In the genomic region with DNA sequence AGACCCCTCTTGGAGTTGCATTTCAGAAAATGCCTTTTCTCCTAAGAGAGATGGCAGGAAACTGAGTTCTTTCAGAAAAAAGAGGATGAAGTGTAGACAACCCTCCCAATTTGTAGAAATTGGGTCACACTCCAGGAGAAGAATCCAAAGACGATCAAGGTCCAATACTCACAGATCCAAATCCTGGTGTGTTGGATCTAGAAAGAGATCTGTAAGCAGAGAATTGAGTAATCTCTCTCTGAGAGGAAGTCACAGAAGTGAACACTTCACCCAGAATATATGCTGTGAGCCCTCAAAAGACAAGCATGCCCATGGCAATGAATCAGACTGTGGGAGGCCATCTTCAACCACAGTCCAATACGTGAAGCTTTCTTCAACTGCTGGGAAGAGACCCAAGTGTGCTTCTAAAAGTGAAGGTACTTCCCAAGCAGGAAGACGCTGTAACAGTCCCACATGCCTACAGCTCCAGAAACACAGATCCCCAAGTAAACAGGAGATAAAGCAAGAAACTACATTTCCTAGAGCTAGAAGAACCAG, we compare ENCODE assay signal across 19 cellular contexts.
A peak's percentile ranks its signal among the peaks of the same experiment; 100 is the strongest.
DNase-seq lines count a peak whose midpoint lies in the region; ATAC-seq and TF ChIP-seq lines count a peak whose summit lies in the region.
"Had no signal": no experiment of that assay in that cellular context is flagged by ENCODE, and none has a peak within 500 bp of the region (broad histone marks: within the 10 kb centered on the region; RNA-seq: fewer than 3 reads in every experiment).

No MANE protein-coding gene starts in this region.

- peak; percentile 16 for DNase-seq in EH (ENCODE audit: low read depth)
- peak; percentile 29 for DNase-seq in M059J (ENCODE audit: low read depth)
- peak; percentile 2 for DNase-seq in astrocyte of the hippocampus (ENCODE audit: low read depth, low spot score)
- peak; percentile 9 for DNase-seq in hepatic stellate cell (ENCODE audit: low spot score)
- DNase-seq in left ventricle myocardium inferior = no peak
- no peak for DNase-seq in stimulated activated CD4-positive, alpha-beta T cell treated with anti-CD3 and anti-CD28 coated beads, Interleukin-2, amount 100 ng/mL, for 48 hours
- no peak for DNase-seq in T1000 (lab: John Stamatoyannopoulos, UW)
- DNase-seq: activated CD4-positive, alpha-beta T cell treated with anti-CD3 and anti-CD28 coated beads, Interleukin-2, amount 10 ng/mL, durations not matched to agents 24 days and 14 days; AML-193; effector memory CD8-positive, alpha-beta T cell; midbrain; NCI-H1092; NCI-H2081; NK-92 treated with Interleukin-12 subunit alpha and Interleukin-12 subunit beta, amount 100 ng/mL, for 24 hours; posterior cingulate gyrus; trophoblast cell had no signal

- no peak for ATAC-seq in GM18517 (IDR thresholded peaks at IDR 0.05; ENCODE audit: unreplicated experiment)
- ATAC-seq: activated T-helper 17 cell treated with anti-CD3 and anti-CD28 coated beads, Interleukin-2, amount 50 U/mL, for 72 hours; effector memory CD8-positive, alpha-beta T cell; K562 had no signal

- H3K27me3 ChIP-seq in left ventricle myocardium inferior (ENCODE audit: low read depth) = no peaks in the 10 kb centered on the region

- no peaks in the 10 kb centered on the region for H3K9me3 ChIP-seq in left ventricle myocardium inferior (replicated peaks)

- no peak for TF ChIP-seq CTCF in left ventricle myocardium inferior (IDR thresholded peaks at IDR 0.05; ENCODE audit: borderline replicate concordance)

- H3K4me3 ChIP-seq in left ventricle myocardium inferior = no peak overlapping the region
- H3K4me3 ChIP-seq: K562 had no signal

- no peak overlapping the region for H3K27ac ChIP-seq in left ventricle myocardium inferior (replicated peaks)

- H3K4me1 ChIP-seq in left ventricle myocardium inferior = no peaks in the 10 kb centered on the region

- intact Hi-C loops in left ventricle myocardium inferior (cut with micrococcal nuclease) = no loop called here

- no peaks in the 10 kb centered on the region for H3K36me3 ChIP-seq in left ventricle myocardium inferior

Comparison
In these comparisons a context has a peak if more than half of its experiments do, and no peak if none do; other contexts are left out.
1. DNase-seq: peak in EH (single experiment), M059J (single experiment), astrocyte of the hippocampus (single experiment) and hepatic stellate cell (single experiment); none in left ventricle myocardium inferior (single experiment), stimulated activated CD4-positive, alpha-beta T cell treated with anti-CD3 and anti-CD28 coated beads, Interleukin-2, amount 100 ng/mL, for 48 hours (0 of 2) and T1000 (single experiment).